ENCODE assay signal across 2 cellular contexts in the genomic region with DNA sequence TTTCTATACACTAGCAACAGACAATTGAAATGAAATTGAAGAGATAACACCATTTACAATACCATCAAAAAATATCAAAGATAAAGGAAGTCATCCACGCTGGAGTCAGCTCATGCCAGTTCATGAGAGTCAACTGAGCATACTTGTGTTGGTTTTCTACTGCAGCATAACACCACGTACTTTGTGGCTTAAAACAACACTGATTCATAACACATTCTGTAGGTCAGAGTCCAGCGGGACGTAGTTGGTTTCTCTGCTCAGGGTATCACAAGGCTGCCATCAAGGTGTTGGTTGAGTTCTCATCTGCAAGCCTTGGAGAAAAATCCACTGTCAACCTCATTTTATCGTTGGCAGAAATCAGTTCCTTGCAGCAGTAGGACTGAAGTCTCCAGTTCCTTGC.
TF ChIP-seq lines count a peak whose summit lies in the region.

No MANE protein-coding gene starts in this region.

TF ChIP-seq in GM23338, 12 proteins besides CTCF, POLR2A, EP300 and RAD21 (continued from another document):
- TF ChIP-seq REST (IDR thresholded peaks at IDR 0.05; ENCODE audit: unreplicated experiment) (no peak), ZNF331 (CRISPR knock-in tag; IDR thresholded peaks at IDR 0.05; ENCODE audit: low read depth) (no peak), ZNF462 (CRISPR knock-in tag; IDR thresholded peaks at IDR 0.05) (no peak), JUNB (IDR thresholded peaks at IDR 0.05; ENCODE audit: unreplicated experiment) (no peak), ETS1 (IDR thresholded peaks at IDR 0.05) (no peak), EZH2 (IDR thresholded peaks at IDR 0.05; ENCODE audit: low read depth, unreplicated experiment) (no peak), CREB1 (CRISPR knock-in tag; IDR thresholded peaks at IDR 0.05; ENCODE audit: low read depth) (no peak)
TF ChIP-seq in GM23338: peak in this region for 0.

TF ChIP-seq in HepG2, 621 proteins besides CTCF, POLR2A, EP300 and RAD21 (continued from another document and continues in another):
- peak; percentile 43; the same call in 1 of the 2 replicates for TF ChIP-seq ZNF331 (CRISPR knock-in tag; IDR thresholded peaks at IDR 0.05)
- TF ChIP-seq, protein P1, sequence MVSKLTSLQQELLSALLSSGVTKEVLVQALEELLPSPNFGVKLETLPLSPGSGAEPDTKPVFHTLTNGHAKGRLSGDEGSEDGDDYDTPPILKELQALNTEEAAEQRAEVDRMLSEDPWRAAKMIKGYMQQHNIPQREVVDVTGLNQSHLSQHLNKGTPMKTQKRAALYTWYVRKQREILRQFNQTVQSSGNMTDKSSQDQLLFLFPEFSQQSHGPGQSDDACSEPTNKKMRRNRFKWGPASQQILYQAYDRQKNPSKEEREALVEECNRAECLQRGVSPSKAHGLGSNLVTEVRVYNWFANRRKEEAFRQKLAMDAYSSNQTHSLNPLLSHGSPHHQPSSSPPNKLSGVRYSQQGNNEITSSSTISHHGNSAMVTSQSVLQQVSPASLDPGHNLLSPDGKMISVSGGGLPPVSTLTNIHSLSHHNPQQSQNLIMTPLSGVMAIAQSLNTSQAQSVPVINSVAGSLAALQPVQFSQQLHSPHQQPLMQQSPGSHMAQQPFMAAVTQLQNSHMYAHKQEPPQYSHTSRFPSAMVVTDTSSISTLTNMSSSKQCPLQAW (CRISPR knock-in tag; IDR thresholded peaks at IDR 0.05), result peak; percentile 53; the same call in 1 of the 2 replicates
- TF ChIP-seq GATAD2A (CRISPR knock-in tag; IDR thresholded peaks at IDR 0.05), result peak; percentile 66
- peak; percentile 58 for TF ChIP-seq HNF4G (IDR thresholded peaks at IDR 0.05; ENCODE audit: borderline replicate concordance, low read depth, low read length)
- no peak for TF ChIP-seq HNF4G (CRISPR knock-in tag; IDR thresholded peaks at IDR 0.05; ENCODE audit: borderline replicate concordance, low read depth)
- TF ChIP-seq HDAC2 (CRISPR knock-in tag; IDR thresholded peaks at IDR 0.05), result peak; percentile 47; the same call in 1 of the 2 replicates
- TF ChIP-seq ZFP62 (CRISPR knock-in tag; IDR thresholded peaks at IDR 0.05), result no peak
- TF ChIP-seq SP5 (CRISPR knock-in tag; IDR thresholded peaks at IDR 0.05; ENCODE audit: borderline replicate concordance, low read depth), result no peak
- TF ChIP-seq ZNF614 (CRISPR knock-in tag; IDR thresholded peaks at IDR 0.05; ENCODE audit: borderline replicate concordance), result peak; percentile 89; the same call in 1 of the 2 replicates
- TF ChIP-seq ZNF484 (CRISPR knock-in tag; IDR thresholded peaks at IDR 0.05; ENCODE audit: borderline replicate concordance, low read depth), result no peak
- TF ChIP-seq FOXK1 (CRISPR knock-in tag; IDR thresholded peaks at IDR 0.05; ENCODE audit: borderline replicate concordance, low read depth), result peak; percentile 15; the same call in 1 of the 2 replicates
- 0 out of 2 replicates have a peak, but pooled peaks have one; percentile 42 for TF ChIP-seq IRF9 (CRISPR knock-in tag; IDR thresholded peaks at IDR 0.05; ENCODE audit: borderline replicate concordance)
- TF ChIP-seq BCL6 (CRISPR knock-in tag; IDR thresholded peaks at IDR 0.05), result 0 out of 2 replicates have a peak, but pooled peaks have one; percentile 32
- TF ChIP-seq SRSF9 (IDR thresholded peaks at IDR 0.05; ENCODE audit: borderline replicate concordance, insufficient read depth, low read depth, low read length, poor library complexity, severe bottlenecking), result no peak
- 0 out of 2 replicates have a peak, but pooled peaks have one; percentile 21 for TF ChIP-seq PITX1 (CRISPR knock-in tag; IDR thresholded peaks at IDR 0.05)
- TF ChIP-seq MIER2 (CRISPR knock-in tag; IDR thresholded peaks at IDR 0.05), result 0 out of 2 replicates have a peak, but pooled peaks have one; percentile 58
- 0 out of 2 replicates have a peak, but pooled peaks have one; percentile 45 for TF ChIP-seq ZNF501 (CRISPR knock-in tag; IDR thresholded peaks at IDR 0.05)
- TF ChIP-seq SOX5 (CRISPR knock-in tag; IDR thresholded peaks at IDR 0.05; ENCODE audit: borderline replicate concordance), result peak; percentile 50; the same call in 1 of the 2 replicates
- no peak for TF ChIP-seq PCBP2 (optimal IDR thresholded peaks at IDR 0.05; ENCODE audit: low read depth, low read length, poor library complexity, severe bottlenecking)
- no peak for TF ChIP-seq NFIB (CRISPR knock-in tag; IDR thresholded peaks at IDR 0.05; ENCODE audit: borderline replicate concordance)
- no peak for TF ChIP-seq FOXP1 (IDR thresholded peaks at IDR 0.05)
- TF ChIP-seq FOXP1 (CRISPR knock-in tag; IDR thresholded peaks at IDR 0.05), result peak; percentile 63; the same call in 1 of the 2 replicates
- TF ChIP-seq ELF3 (CRISPR knock-in tag; IDR thresholded peaks at IDR 0.05), result peak; percentile 55; the same call in 1 of the 2 replicates
- no peak for TF ChIP-seq GLI4 (CRISPR knock-in tag; IDR thresholded peaks at IDR 0.05; ENCODE audit: borderline replicate concordance)
- no peak for TF ChIP-seq RORA (CRISPR knock-in tag; IDR thresholded peaks at IDR 0.05)
- peak; percentile 68; the same call in 1 of the 2 replicates for TF ChIP-seq ZNF792 (CRISPR knock-in tag; IDR thresholded peaks at IDR 0.05)
- TF ChIP-seq JARID2 (CRISPR knock-in tag; IDR thresholded peaks at IDR 0.05; ENCODE audit: insufficient replicate concordance), result no peak
- TF ChIP-seq MAFK (conservative IDR thresholded peaks at IDR 0.05 in 1 of 2, IDR thresholded peaks at IDR 0.05 in 1 of 2; ENCODE audit: low read length in 2 of 2), result no peak
- no peak for TF ChIP-seq MZF1 (CRISPR knock-in tag; IDR thresholded peaks at IDR 0.05; ENCODE audit: borderline replicate concordance)
- TF ChIP-seq PREB (CRISPR knock-in tag; IDR thresholded peaks at IDR 0.05), result no peak
- TF ChIP-seq HNF4A (CRISPR knock-in tag; IDR thresholded peaks at IDR 0.05), result peak; percentile 81
- TF ChIP-seq SALL1 (CRISPR knock-in tag; IDR thresholded peaks at IDR 0.05), result peak; percentile 85
- TF ChIP-seq ZBTB25 (CRISPR knock-in tag; IDR thresholded peaks at IDR 0.05), result no peak
- 0 out of 2 replicates have a peak, but pooled peaks have one; percentile 35 for TF ChIP-seq ZNF431 (CRISPR knock-in tag; IDR thresholded peaks at IDR 0.05; ENCODE audit: borderline replicate concordance, low read depth)
- TF ChIP-seq SOX13 (IDR thresholded peaks at IDR 0.05), result no peak
- TF ChIP-seq SOX13 (CRISPR knock-in tag; conservative IDR thresholded peaks at IDR 0.05 in 1 of 2, IDR thresholded peaks at IDR 0.05 in 1 of 2), result peak in 1 of 2 experiments; percentile 25; a peak in 1 of 4 replicates
- TF ChIP-seq THAP8 (CRISPR knock-in tag; IDR thresholded peaks at IDR 0.05; ENCODE audit: borderline replicate concordance), result no peak
- TF ChIP-seq HMG20A (CRISPR knock-in tag; IDR thresholded peaks at IDR 0.05; ENCODE audit: borderline replicate concordance), result peak; percentile 45; the same call in 1 of the 2 replicates
- TF ChIP-seq FOXO1 (CRISPR knock-in tag; IDR thresholded peaks at IDR 0.05), result peak; percentile 52; the same call in 1 of the 2 replicates
- peak; percentile 47; the same call in 1 of the 2 replicates for TF ChIP-seq ZSCAN20 (CRISPR knock-in tag; IDR thresholded peaks at IDR 0.05; ENCODE audit: borderline replicate concordance)
- 0 out of 2 replicates have a peak, but pooled peaks have one; percentile 17 for TF ChIP-seq RARA (CRISPR knock-in tag; IDR thresholded peaks at IDR 0.05)
- TF ChIP-seq HDAC1 (CRISPR knock-in tag; IDR thresholded peaks at IDR 0.05), result peak; percentile 35; the same call in 1 of the 2 replicates
- TF ChIP-seq ARID5B (CRISPR knock-in tag; IDR thresholded peaks at IDR 0.05), result peak; percentile 74
- TF ChIP-seq PPARG (CRISPR knock-in tag; conservative IDR thresholded peaks at IDR 0.05), result peak; percentile 46; the same call in 1 of the 2 replicates
- TF ChIP-seq KDM6A (CRISPR knock-in tag; IDR thresholded peaks at IDR 0.05; ENCODE audit: low read depth), result peak; percentile 54; the same call in 1 of the 2 replicates
- TF ChIP-seq, protein P2, sequence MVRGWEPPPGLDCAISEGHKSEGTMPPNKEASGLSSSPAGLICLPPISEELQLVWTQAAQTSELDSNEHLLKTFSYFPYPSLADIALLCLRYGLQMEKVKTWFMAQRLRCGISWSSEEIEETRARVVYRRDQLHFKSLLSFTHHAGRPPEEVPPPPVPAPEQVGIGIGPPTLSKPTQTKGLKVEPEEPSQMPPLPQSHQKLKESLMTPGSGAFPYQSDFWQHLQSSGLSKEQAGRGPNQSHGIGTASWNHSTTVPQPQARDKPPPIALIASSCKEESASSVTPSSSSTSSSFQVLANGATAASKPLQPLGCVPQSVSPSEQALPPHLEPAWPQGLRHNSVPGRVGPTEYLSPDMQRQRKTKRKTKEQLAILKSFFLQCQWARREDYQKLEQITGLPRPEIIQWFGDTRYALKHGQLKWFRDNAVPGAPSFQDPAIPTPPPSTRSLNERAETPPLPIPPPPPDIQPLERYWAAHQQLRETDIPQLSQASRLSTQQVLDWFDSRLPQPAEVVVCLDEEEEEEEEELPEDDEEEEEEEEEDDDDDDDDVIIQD (CRISPR knock-in tag; IDR thresholded peaks at IDR 0.05; ENCODE audit: low read depth), result peak; percentile 55; the same call in 1 of the 2 replicates
- TF ChIP-seq, protein P3, sequence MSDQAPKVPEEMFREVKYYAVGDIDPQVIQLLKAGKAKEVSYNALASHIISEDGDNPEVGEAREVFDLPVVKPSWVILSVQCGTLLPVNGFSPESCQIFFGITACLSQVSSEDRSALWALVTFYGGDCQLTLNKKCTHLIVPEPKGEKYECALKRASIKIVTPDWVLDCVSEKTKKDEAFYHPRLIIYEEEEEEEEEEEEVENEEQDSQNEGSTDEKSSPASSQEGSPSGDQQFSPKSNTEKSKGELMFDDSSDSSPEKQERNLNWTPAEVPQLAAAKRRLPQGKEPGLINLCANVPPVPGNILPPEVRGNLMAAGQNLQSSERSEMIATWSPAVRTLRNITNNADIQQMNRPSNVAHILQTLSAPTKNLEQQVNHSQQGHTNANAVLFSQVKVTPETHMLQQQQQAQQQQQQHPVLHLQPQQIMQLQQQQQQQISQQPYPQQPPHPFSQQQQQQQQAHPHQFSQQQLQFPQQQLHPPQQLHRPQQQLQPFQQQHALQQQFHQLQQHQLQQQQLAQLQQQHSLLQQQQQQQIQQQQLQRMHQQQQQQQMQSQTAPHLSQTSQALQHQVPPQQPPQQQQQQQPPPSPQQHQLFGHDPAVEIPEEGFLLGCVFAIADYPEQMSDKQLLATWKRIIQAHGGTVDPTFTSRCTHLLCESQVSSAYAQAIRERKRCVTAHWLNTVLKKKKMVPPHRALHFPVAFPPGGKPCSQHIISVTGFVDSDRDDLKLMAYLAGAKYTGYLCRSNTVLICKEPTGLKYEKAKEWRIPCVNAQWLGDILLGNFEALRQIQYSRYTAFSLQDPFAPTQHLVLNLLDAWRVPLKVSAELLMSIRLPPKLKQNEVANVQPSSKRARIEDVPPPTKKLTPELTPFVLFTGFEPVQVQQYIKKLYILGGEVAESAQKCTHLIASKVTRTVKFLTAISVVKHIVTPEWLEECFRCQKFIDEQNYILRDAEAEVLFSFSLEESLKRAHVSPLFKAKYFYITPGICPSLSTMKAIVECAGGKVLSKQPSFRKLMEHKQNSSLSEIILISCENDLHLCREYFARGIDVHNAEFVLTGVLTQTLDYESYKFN (CRISPR knock-in tag; conservative IDR thresholded peaks at IDR 0.05), result peak; percentile 69
